ENCODE assay signal across 1 cellular context in the genomic region with DNA sequence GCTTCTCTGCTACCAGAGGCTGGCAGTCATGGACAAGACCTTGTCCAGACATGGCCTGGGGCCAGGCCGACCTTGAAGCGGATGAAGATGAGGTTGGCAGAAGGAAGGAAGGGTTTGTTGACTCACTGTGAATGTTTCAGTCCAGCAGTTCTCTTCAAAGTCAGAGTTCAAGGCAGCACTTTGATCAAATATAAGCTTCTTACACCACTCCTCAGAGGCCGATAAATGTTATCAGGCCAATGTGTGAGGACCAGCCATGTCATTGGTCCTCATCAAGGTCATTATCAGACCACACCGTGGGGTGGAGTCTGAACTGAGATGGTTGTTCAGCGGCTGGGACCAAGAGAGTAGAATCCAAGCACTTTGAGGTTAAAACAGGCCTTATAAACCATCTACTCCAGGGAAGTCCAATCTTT.
TF ChIP-seq lines count a peak whose summit lies in the region.

No MANE protein-coding gene starts in this region.

TF ChIP-seq in HepG2, 621 proteins besides CTCF, POLR2A, EP300 and RAD21:
- TF ChIP-seq ZNF142 (CRISPR knock-in tag; IDR thresholded peaks at IDR 0.05) (no peak), TCF7 (IDR thresholded peaks at IDR 0.05; ENCODE audit: low read depth) (peak; percentile 32; the same call in 1 of the 2 replicates), TRIM24 (CRISPR knock-in tag; IDR thresholded peaks at IDR 0.05) (peak; percentile 49; the same call in 1 of the 2 replicates), ZNF644 (CRISPR knock-in tag; IDR thresholded peaks at IDR 0.05; ENCODE audit: low read depth) (no peak), FOSL2 (CRISPR knock-in tag; IDR thresholded peaks at IDR 0.05) (peak; percentile 36; the same call in 1 of the 2 replicates), GFI1 (CRISPR knock-in tag; IDR thresholded peaks at IDR 0.05; ENCODE audit: borderline replicate concordance) (0 out of 2 replicates have a peak, but pooled peaks have one; percentile 30), NCOR1 (IDR thresholded peaks at IDR 0.05; ENCODE audit: borderline replicate concordance, low read length) (no peak), HNF4A (CRISPR knock-in tag; IDR thresholded peaks at IDR 0.05) (peak; percentile 5; the same call in 1 of the 2 replicates), BCL6 (CRISPR knock-in tag; IDR thresholded peaks at IDR 0.05) (no peak), FOXA3 (CRISPR knock-in tag; IDR thresholded peaks at IDR 0.05) (0 out of 2 replicates have a peak, but pooled peaks have one; percentile 11), FOXA1 (IDR thresholded peaks at IDR 0.05) (no peak), FOXA1 (CRISPR knock-in tag; IDR thresholded peaks at IDR 0.05) (0 out of 2 replicates have a peak, but pooled peaks have one; percentile 15)
- TF ChIP-seq, protein P1, sequence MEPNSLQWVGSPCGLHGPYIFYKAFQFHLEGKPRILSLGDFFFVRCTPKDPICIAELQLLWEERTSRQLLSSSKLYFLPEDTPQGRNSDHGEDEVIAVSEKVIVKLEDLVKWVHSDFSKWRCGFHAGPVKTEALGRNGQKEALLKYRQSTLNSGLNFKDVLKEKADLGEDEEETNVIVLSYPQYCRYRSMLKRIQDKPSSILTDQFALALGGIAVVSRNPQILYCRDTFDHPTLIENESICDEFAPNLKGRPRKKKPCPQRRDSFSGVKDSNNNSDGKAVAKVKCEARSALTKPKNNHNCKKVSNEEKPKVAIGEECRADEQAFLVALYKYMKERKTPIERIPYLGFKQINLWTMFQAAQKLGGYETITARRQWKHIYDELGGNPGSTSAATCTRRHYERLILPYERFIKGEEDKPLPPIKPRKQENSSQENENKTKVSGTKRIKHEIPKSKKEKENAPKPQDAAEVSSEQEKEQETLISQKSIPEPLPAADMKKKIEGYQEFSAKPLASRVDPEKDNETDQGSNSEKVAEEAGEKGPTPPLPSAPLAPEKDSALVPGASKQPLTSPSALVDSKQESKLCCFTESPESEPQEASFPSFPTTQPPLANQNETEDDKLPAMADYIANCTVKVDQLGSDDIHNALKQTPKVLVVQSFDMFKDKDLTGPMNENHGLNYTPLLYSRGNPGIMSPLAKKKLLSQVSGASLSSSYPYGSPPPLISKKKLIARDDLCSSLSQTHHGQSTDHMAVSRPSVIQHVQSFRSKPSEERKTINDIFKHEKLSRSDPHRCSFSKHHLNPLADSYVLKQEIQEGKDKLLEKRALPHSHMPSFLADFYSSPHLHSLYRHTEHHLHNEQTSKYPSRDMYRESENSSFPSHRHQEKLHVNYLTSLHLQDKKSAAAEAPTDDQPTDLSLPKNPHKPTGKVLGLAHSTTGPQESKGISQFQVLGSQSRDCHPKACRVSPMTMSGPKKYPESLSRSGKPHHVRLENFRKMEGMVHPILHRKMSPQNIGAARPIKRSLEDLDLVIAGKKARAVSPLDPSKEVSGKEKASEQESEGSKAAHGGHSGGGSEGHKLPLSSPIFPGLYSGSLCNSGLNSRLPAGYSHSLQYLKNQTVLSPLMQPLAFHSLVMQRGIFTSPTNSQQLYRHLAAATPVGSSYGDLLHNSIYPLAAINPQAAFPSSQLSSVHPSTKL (CRISPR knock-in tag; IDR thresholded peaks at IDR 0.05): peak; percentile 26; the same call in 1 of the 2 replicates
